In the genomic region with DNA sequence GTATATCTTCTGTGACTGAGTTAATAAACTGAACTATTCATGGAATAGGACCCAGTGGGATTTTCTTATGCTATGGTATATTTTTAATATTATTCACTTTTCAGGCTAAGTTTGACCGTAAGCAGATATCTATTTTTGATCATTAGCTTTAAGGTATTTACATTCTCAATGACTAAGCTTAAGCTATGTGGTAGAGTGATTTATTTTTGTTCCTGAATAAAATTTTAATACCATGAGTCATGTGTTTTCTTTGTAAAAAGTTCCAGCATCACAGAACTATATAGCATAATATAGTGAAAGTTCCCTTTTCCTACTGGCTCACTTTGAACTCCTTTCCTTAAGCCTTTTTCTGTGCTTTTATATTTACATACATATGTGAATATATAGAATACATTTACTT, we compare ENCODE assay signal across 17 cellular contexts.
DNase-seq lines count a peak whose midpoint lies in the region; ATAC-seq, FAIRE-seq and TF ChIP-seq lines count a peak whose summit lies in the region.
"Had no signal": no experiment of that assay in that cellular context is flagged by ENCODE, and none has a peak within 500 bp of the region (broad histone marks: within the 10 kb centered on the region; RNA-seq: fewer than 3 reads in every experiment).

No MANE protein-coding gene starts in this region.

- H3K36me3 ChIP-seq in kidney (ENCODE audit: control insufficient read depth in 1 of 2, insufficient read depth in 2 of 2, low read length in 2 of 2) (no peaks in the 10 kb centered on the region), left lung (no peaks in the 10 kb centered on the region)
- H3K36me3 ChIP-seq: BLaER1, gastrocnemius medialis, upper lobe of left lung had no signal

- no peaks in the 10 kb centered on the region for H3K4me1 ChIP-seq in kidney (ENCODE audit: control insufficient read depth in 1 of 2, insufficient read depth in 1 of 2, low read depth in 1 of 2, low read length in 2 of 2)
- no peaks in the 10 kb centered on the region for H3K4me1 ChIP-seq in left lung
- H3K4me1 ChIP-seq: BLaER1, gastrocnemius medialis, upper lobe of left lung had no signal

- H3K9me3 ChIP-seq in kidney (ENCODE audit: control insufficient read depth in 1 of 2, low read length in 2 of 2): no peaks in the 10 kb centered on the region
- no peaks in the 10 kb centered on the region for H3K9me3 ChIP-seq in left lung
- H3K9me3 ChIP-seq: BLaER1, gastrocnemius medialis, upper lobe of left lung had no signal

- intact Hi-C loops in kidney (cut with DNase I) (no loop called here), left lung (cut with DNase I) (no loop called here)

- H3K4me3 ChIP-seq in cardiac fibroblast (replicated peaks in 1 of 2; ENCODE audit: low read depth in 2 of 2, low read length in 2 of 2) (no peak overlapping the region), kidney (ENCODE audit: low read length in 2 of 2) (no peak overlapping the region), left lung (no peak overlapping the region)
- H3K4me3 ChIP-seq: BLaER1, gastrocnemius medialis, upper lobe of left lung had no signal

- H3K27ac ChIP-seq in kidney (ENCODE audit: low read depth in 2 of 2, low read length in 2 of 2): no peak overlapping the region
- no peak overlapping the region for H3K27ac ChIP-seq in left lung
- H3K27ac ChIP-seq: BLaER1, gastrocnemius medialis, upper lobe of left lung had no signal

- peak; percentile 11 for FAIRE-seq in kidney (lab: Jason Lieb, UNC)
- FAIRE-seq: colon, H1 had no signal

- no peaks in the 10 kb centered on the region for H3K27me3 ChIP-seq in left lung
- H3K27me3 ChIP-seq: BLaER1, gastrocnemius medialis, upper lobe of left lung had no signal

- DNase-seq in COLO829 (ENCODE audit: low spot score) (peak; percentile 46), LoVo (ENCODE audit: low spot score) (peak; percentile 15), cardiac fibroblast (ENCODE audit: low read depth in 2 of 2) (peak; percentile 23 to 55), kidney (no peak), left lung (no peak), midbrain (lab: John Stamatoyannopoulos, UW) (no peak)
- no peak for DNase-seq in activated CD4-positive, alpha-beta T cell treated with anti-CD3 and anti-CD28 coated beads for 4 hours
- DNase-seq: DND-41, gastrocnemius medialis, NCI-H2171, retina, upper lobe of left lung had no signal

- ATAC-seq in left lung: no peak
- no peak for ATAC-seq in GM18502 (IDR thresholded peaks at IDR 0.05; ENCODE audit: poor library complexity, unreplicated experiment)
- ATAC-seq: activated CD4-positive, CD25-positive, alpha-beta regulatory T cell treated with anti-CD3 and anti-CD28 coated beads, Interleukin-2, amount 50 U/mL, for 24 hours; gastrocnemius medialis had no signal

- H3K9ac ChIP-seq in kidney (ENCODE audit: low read length in 2 of 2): no peak overlapping the region
- H3K9ac ChIP-seq: BLaER1 had no signal

- TF ChIP-seq CTCF in cardiac fibroblast (IDR thresholded peaks at IDR 0.05; ENCODE audit: low read depth, low read length) (no peak), kidney (IDR thresholded peaks at IDR 0.05; ENCODE audit: borderline replicate concordance, extremely low read depth, insufficient read depth) (no peak), left lung (IDR thresholded peaks at IDR 0.05) (no peak)

Comparison
In these comparisons a context has a peak if more than half of its experiments do, and no peak if none do; other contexts are left out.
1. DNase-seq: peak in COLO829 (single experiment), LoVo (single experiment) and cardiac fibroblast (2 of 2); none in kidney (single experiment), left lung (0 of 2), midbrain (single experiment) and activated CD4-positive, alpha-beta T cell treated with anti-CD3 and anti-CD28 coated beads for 4 hours (0 of 2).